Comparison of ENCODE assay signal across 8 cellular contexts in genomic region chr13:98509271-98510155, GRCh38.
DNase-seq lines count a peak whose midpoint lies in the region; ATAC-seq and TF ChIP-seq lines count a peak whose summit lies in the region.

No MANE protein-coding gene starts in this region.

- peaks cover 5% of the 10 kb centered on the region; the same call in 1 of the 2 replicates for H4K20me1 ChIP-seq in HCT116 (ENCODE audit: insufficient read depth)

- RAD21 ChIA-PET in HCT116 (lab: Charles Lee; ENCODE audit: low non-redundant PET in 1 of 2, low total read pairs in 2 of 2, uncharacterized antibody in 2 of 2, unreplicated experiment in 2 of 2): interaction anchor here in 1 of 2 experiments (1.2 kb wide), 1 partner anchor 25 kb away, joined by 7 read pairs; no protein-coding TSS in a partner anchor

- H3K27me3 ChIP-seq in HCT116 (ENCODE audit: insufficient read depth, low read length): no peaks in the 10 kb centered on the region
- H3K27me3 ChIP-seq in MG63: no peaks in the 10 kb centered on the region
- H3K27me3 ChIP-seq in foreskin keratinocyte: no peaks in the 10 kb centered on the region

- H3K36me3 ChIP-seq in HCT116 (ENCODE audit: control insufficient read depth in 1 of 2, insufficient read depth in 2 of 2, low read length in 2 of 2): 0 out of 4 replicates have a peak, but pooled peaks cover 0 to 7% of the 10 kb centered on the region in 2 experiments
- H3K36me3 ChIP-seq in MG63: no peaks in the 10 kb centered on the region; the same call in 1 of the 2 replicates

- H3K4me1 Mint-ChIP-seq in activated T-cell treated with anti-CD3 and anti-CD28 coated beads, Interleukin-2, amount 50 U/mL, for 24 hours (ENCODE audit: low read depth): peaks cover 96% of the 10 kb centered on the region

- H3K4me3 ChIP-seq in HCT116 (replicated peaks in 1 of 2; ENCODE audit: low read depth in 1 of 2, low read length in 2 of 2) (peak overlapping the region in 1 of 2 experiments; percentile 28; a peak in 2 of 4 replicates), MG63 (no peak overlapping the region), retinal pigment epithelial cell (ENCODE audit: low read length) (no peak overlapping the region)

- H3K4me2 ChIP-seq in HCT116 (ENCODE audit: low read length): peak overlapping the region; percentile 66

- peak overlapping the region; percentile 53 for H3K4me3 Mint-ChIP-seq in activated T-cell treated with anti-CD3 and anti-CD28 coated beads, Interleukin-2, amount 50 U/mL, for 24 hours

- H3K27me3 Mint-ChIP-seq in activated T-cell treated with anti-CD3 and anti-CD28 coated beads, Interleukin-2, amount 50 U/mL, for 24 hours: no peaks in the 10 kb centered on the region

- H3K9me2 ChIP-seq in HCT116 (ENCODE audit: insufficient read depth): no peaks in the 10 kb centered on the region

- peak overlapping the region; percentile 15; the same call in 1 of the 2 replicates for H3K9ac ChIP-seq in HCT116 (ENCODE audit: low read length)

- CTCF ChIA-PET in HCT116 (lab: Charles Lee): interaction anchor here (1.3 kb wide), 1 partner anchor 25 kb away, joined by 4 read pairs; no protein-coding TSS in a partner anchor

- H3K9me3 ChIP-seq in HCT116 (ENCODE audit: control insufficient read depth in 1 of 2, insufficient read depth in 1 of 2, low read depth in 1 of 2, low read length in 2 of 2) (no peaks in the 10 kb centered on the region), MG63 (no peaks in the 10 kb centered on the region)

- BruUV-seq in HCT116 (replicated peaks; lab: Mats Ljungman, UMichigan): no TSS peak

- peaks cover 85% of the 10 kb centered on the region for H3K36me3 Mint-ChIP-seq in activated T-cell treated with anti-CD3 and anti-CD28 coated beads, Interleukin-2, amount 50 U/mL, for 24 hours (ENCODE audit: low read depth)

- TF ChIP-seq CTCF in HCT116 (IDR thresholded peaks at IDR 0.05 in 2 of 3, conservative IDR thresholded peaks at IDR 0.05 in 1 of 3; ENCODE audit: borderline replicate concordance in 1 of 3, insufficient read depth in 1 of 3, low read depth in 2 of 3, low read length in 2 of 3) (no peak), foreskin keratinocyte (conservative IDR thresholded peaks at IDR 0.05) (no peak), retinal pigment epithelial cell (conservative IDR thresholded peaks at IDR 0.05; ENCODE audit: low read depth, low read length) (no peak)

- DNase-seq in GM04503 (ENCODE audit: low read depth) (peak; percentile 85), HCT116 (ENCODE audit: low read depth, low spot score) (peak; percentile 63), MG63 (peak; percentile 90), foreskin keratinocyte (peak; percentile 53 to 82), retinal pigment epithelial cell (ENCODE audit: low read depth) (peak; percentile 47), ureter (ENCODE audit: low spot score) (no peak), NCI-H345 treated with DMSO at 0.1 percent for 48 hours (lab: John Stamatoyannopoulos, UW; ENCODE audit: unreplicated experiment) (no peak)
- DNase-seq in activated T-cell treated with anti-CD3 and anti-CD28 coated beads, Interleukin-2, amount 50 U/mL, for 24 hours: peak; percentile 54

- TF ChIP-seq POLR2A in HCT116 (IDR thresholded peaks at IDR 0.05; ENCODE audit: borderline replicate concordance, extremely low read depth, insufficient read depth, insufficient read length): no peak

- peak overlapping the region; percentile 95 for H3K27ac Mint-ChIP-seq in activated T-cell treated with anti-CD3 and anti-CD28 coated beads, Interleukin-2, amount 50 U/mL, for 24 hours

- H3K27ac ChIP-seq in HCT116 (ENCODE audit: low read depth, low read length): peak overlapping the region; percentile 5; the same call in 1 of the 2 replicates
- H3K27ac ChIP-seq in foreskin keratinocyte: peak overlapping the region; percentile 74

- intact Hi-C loops in HCT116 (cut with micrococcal nuclease): loop anchor here (2.0 to 5.0 kb wide), 2 partner anchors 25 to 63 kb away; no protein-coding TSS in a partner anchor

- H3K79me2 ChIP-seq in HCT116 (ENCODE audit: insufficient read depth, low read length): peaks cover 100% of the 10 kb centered on the region

- peaks cover 2% of the 10 kb centered on the region for H3K9me3 Mint-ChIP-seq in activated T-cell treated with anti-CD3 and anti-CD28 coated beads, Interleukin-2, amount 50 U/mL, for 24 hours

- peak; percentile 88 for ATAC-seq in HCT116
- peak; percentile 88 for ATAC-seq in foreskin keratinocyte

- POLR2A ChIA-PET in HCT116 (lab: Charles Lee): interaction anchor here (1.2 to 3.3 kb wide), 2 partner anchors 25 to 61 kb away, joined by 3 to 23 read pairs; no protein-coding TSS in a partner anchor

- H3K4me1 ChIP-seq in HCT116 (ENCODE audit: control insufficient read depth in 1 of 2, insufficient read depth in 2 of 2, low read length in 2 of 2) (peaks cover 39 to 49% of the 10 kb centered on the region in 2 experiments), foreskin keratinocyte (peaks cover 36% of the 10 kb centered on the region)

- no peak for TF ChIP-seq RAD21 in HCT116 (IDR thresholded peaks at IDR 0.05; ENCODE audit: low read depth)

- H2AFZ ChIP-seq in HCT116 (ENCODE audit: low read depth, low read length, poor library complexity, severe bottlenecking): no peak overlapping the region

TF ChIP-seq in HCT116, 20 proteins besides CTCF, POLR2A, EP300 and RAD21:
- no peak for TF ChIP-seq SIN3A (IDR thresholded peaks at IDR 0.05; ENCODE audit: low read depth)
- no peak for TF ChIP-seq EZH2phosphoT487 (IDR thresholded peaks at IDR 0.05; ENCODE audit: borderline replicate concordance)
- TF ChIP-seq MAX (IDR thresholded peaks at IDR 0.05): peak; percentile 16; the same call in 1 of the 2 replicates
- TF ChIP-seq YY1 (IDR thresholded peaks at IDR 0.05; ENCODE audit: extremely low read depth, insufficient replicate concordance, low read depth, low read length): peak; percentile 45
- TF ChIP-seq JUND (IDR thresholded peaks at IDR 0.05): no peak; the same call in 1 of the 2 replicates
- TF ChIP-seq CEBPB (IDR thresholded peaks at IDR 0.05; ENCODE audit: low read depth): no peak
- TF ChIP-seq ATF3 (IDR thresholded peaks at IDR 0.05): no peak
- no peak for TF ChIP-seq ZNF274 (IDR thresholded peaks at IDR 0.05; ENCODE audit: low read depth, low read length)
- peak; percentile 38; the same call in 1 of the 2 replicates for TF ChIP-seq FOSL1 (IDR thresholded peaks at IDR 0.05; ENCODE audit: low read depth)
- TF ChIP-seq EGR1 (IDR thresholded peaks at IDR 0.05; ENCODE audit: low read depth): no peak
- TF ChIP-seq EZH2 (IDR thresholded peaks at IDR 0.05): no peak

Comparison
In these comparisons a context has a peak if more than half of its experiments do, and no peak if none do; other contexts are left out.
1. DNase-seq: peak in GM04503 (single experiment), HCT116 (single experiment), MG63 (single experiment), activated T-cell treated with anti-CD3 and anti-CD28 coated beads, Interleukin-2, amount 50 U/mL, for 24 hours (single experiment), foreskin keratinocyte (2 of 2) and retinal pigment epithelial cell (single experiment); none in ureter (single experiment) and NCI-H345 treated with DMSO at 0.1 percent for 48 hours (single experiment).